Comparison of ENCODE assay signal across 10 cellular contexts in the genomic region with DNA sequence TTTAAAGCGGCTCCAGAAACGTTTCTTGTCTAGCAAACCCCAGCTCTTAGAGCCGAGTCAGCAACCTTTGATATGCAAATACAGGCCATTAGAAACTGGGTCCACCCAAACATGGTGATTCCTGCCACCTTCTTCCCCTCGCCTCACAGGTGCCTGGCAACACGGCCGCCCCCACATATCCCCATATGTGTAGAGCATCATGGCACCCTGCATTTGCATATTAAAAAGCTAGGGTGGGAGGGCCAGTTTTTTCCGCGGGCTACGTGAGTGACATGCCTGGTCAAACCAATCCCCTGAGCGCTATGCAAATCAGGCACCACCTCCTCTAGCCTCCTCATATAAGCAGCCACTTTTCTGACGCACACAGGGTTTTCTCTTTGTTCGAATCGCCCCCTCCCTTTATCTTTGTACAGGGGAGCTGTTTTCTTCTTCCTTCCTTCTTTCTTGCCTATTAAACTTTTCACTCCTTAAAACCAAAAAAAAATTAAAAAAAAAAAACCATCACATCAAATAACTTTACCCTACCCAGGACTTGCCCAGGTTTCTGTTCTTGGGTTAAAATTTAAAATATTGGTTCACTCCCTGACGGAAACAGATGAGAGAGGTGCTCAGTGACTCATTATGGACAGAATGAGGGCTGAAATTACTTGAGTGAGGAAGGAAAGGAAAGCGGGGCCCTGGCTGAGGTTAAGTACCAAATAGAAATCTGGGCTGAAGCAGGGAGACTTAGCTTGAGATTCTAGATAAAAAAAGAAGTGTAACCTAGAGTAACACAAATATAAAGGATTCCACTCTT. TPM values are rescaled to one million over a fixed set of nuclear protein-coding genes. Genes with fewer than 3 reads are reported as not detected.
DNase-seq lines count a peak whose midpoint lies in the region; ATAC-seq, FAIRE-seq and TF ChIP-seq lines count a peak whose summit lies in the region.
"Had no signal": no experiment of that assay in that cellular context is flagged by ENCODE, and none has a peak within 500 bp of the region (broad histone marks: within the 10 kb centered on the region; RNA-seq: fewer than 3 reads in every experiment).

No MANE protein-coding gene starts in this region.

- H3K4me1 ChIP-seq in small intestine (ENCODE audit: control insufficient read depth in 2 of 2, insufficient read depth in 1 of 2, low read depth in 1 of 2, low read length in 1 of 2), result peaks cover 0 to under 1% of the 10 kb centered on the region in 2 donors
- H3K4me1 ChIP-seq in psoas muscle, result peaks cover 36% of the 10 kb centered on the region

- H3K4me3 ChIP-seq in small intestine (ENCODE audit: low read depth in 1 of 2, low read length in 2 of 2) (no peak overlapping the region), psoas muscle (no peak overlapping the region)
- H3K4me3 ChIP-seq: coronary artery had no signal

- TF ChIP-seq CTCF in psoas muscle (IDR thresholded peaks at IDR 0.05), result no peak

- ATAC-seq in psoas muscle (no peak), GM18498 (IDR thresholded peaks at IDR 0.05; ENCODE audit: unreplicated experiment) (no peak)

- intact Hi-C loops in psoas muscle (cut with DNase I), result no loop called here

- FAIRE-seq in GM12891 (lab: Jason Lieb, UNC) (no peak), small intestine (lab: Jason Lieb, UNC) (no peak)
- FAIRE-seq: D721Med had no signal

- H3K9me3 ChIP-seq in small intestine (ENCODE audit: control insufficient read depth, low read depth) (no peaks in the 10 kb centered on the region), psoas muscle (no peaks in the 10 kb centered on the region)

- H3K4me3 Mint-ChIP-seq in T-helper 2 cell treated with Interferon-gamma antibody and Interleukin-4, amounts not matched to agents 5 μg/mL and 100 μg/mL, for 36 hours, result peak overlapping the region; percentile 72
- peak overlapping the region; percentile 76 for H3K4me3 Mint-ChIP-seq in activated naive CD8-positive, alpha-beta T cell

- no peaks in the 10 kb centered on the region for H3K27me3 ChIP-seq in small intestine (ENCODE audit: control insufficient read depth in 2 of 2, insufficient read depth in 2 of 2, low read length in 2 of 2)
- H3K27me3 ChIP-seq in psoas muscle (ENCODE audit: insufficient read depth in 3 of 3, low read length in 2 of 3), result no peaks in the 10 kb centered on the region

- peaks cover 65% of the 10 kb centered on the region for H3K36me3 Mint-ChIP-seq in T-helper 2 cell treated with Interferon-gamma antibody and Interleukin-4, amounts not matched to agents 5 μg/mL and 100 μg/mL, for 36 hours (ENCODE audit: low read depth)
- H3K36me3 Mint-ChIP-seq in activated naive CD8-positive, alpha-beta T cell, result peaks cover 42% of the 10 kb centered on the region

- no peak for DNase-seq in GM12891 (ENCODE audit: insufficient read length, low spot score)
- DNase-seq in T-helper 2 cell treated with Interferon-gamma antibody and Interleukin-4, amounts not matched to agents 5 μg/mL and 100 μg/mL, for 36 hours (ENCODE audit: low spot score), result peak; percentile 70
- peak; percentile 28 for DNase-seq in small intestine
- DNase-seq in HT-29 (ENCODE audit: low spot score), result no peak
- no peak for DNase-seq in psoas muscle
- DNase-seq in NCI-H2171 (lab: John Stamatoyannopoulos, UW), result no peak

- peaks cover 53% of the 10 kb centered on the region for H3K9me3 Mint-ChIP-seq in T-helper 2 cell treated with Interferon-gamma antibody and Interleukin-4, amounts not matched to agents 5 μg/mL and 100 μg/mL, for 36 hours
- H3K9me3 Mint-ChIP-seq in activated naive CD8-positive, alpha-beta T cell (ENCODE audit: low read depth), result peaks cover 4% of the 10 kb centered on the region

- H3K27ac Mint-ChIP-seq in T-helper 2 cell treated with Interferon-gamma antibody and Interleukin-4, amounts not matched to agents 5 μg/mL and 100 μg/mL, for 36 hours, result peak overlapping the region; percentile 85
- peak overlapping the region; percentile 93 for H3K27ac Mint-ChIP-seq in activated naive CD8-positive, alpha-beta T cell

- H3K27ac ChIP-seq in small intestine (ENCODE audit: low read depth in 1 of 2, low read length in 1 of 2) (no peak overlapping the region), psoas muscle (no peak overlapping the region)
- H3K27ac ChIP-seq: coronary artery had no signal

- H3K27me3 Mint-ChIP-seq in T-helper 2 cell treated with Interferon-gamma antibody and Interleukin-4, amounts not matched to agents 5 μg/mL and 100 μg/mL, for 36 hours (ENCODE audit: low read depth), result no peaks in the 10 kb centered on the region
- no peaks in the 10 kb centered on the region for H3K27me3 Mint-ChIP-seq in activated naive CD8-positive, alpha-beta T cell

- peaks cover 44% of the 10 kb centered on the region for H3K4me1 Mint-ChIP-seq in T-helper 2 cell treated with Interferon-gamma antibody and Interleukin-4, amounts not matched to agents 5 μg/mL and 100 μg/mL, for 36 hours (ENCODE audit: low read depth)
- H3K4me1 Mint-ChIP-seq in activated naive CD8-positive, alpha-beta T cell (ENCODE audit: low read depth), result peaks cover 93% of the 10 kb centered on the region

- H3K36me3 ChIP-seq in small intestine (ENCODE audit: control insufficient read depth in 2 of 2, insufficient read depth in 2 of 2, low read length in 2 of 2) (no peaks in the 10 kb centered on the region), psoas muscle (ENCODE audit: insufficient read depth in 1 of 2, low read depth in 1 of 2) (no peaks in the 10 kb centered on the region)

- no peak for TF ChIP-seq POLR2A in GM12891 (IDR thresholded peaks at IDR 0.05; ENCODE audit: low read depth, low read length)

- 76 to 85% (median 76%) methylated on average over 15 of the region's 15 CpGs for WGBS in small intestine, 3 donors
- WGBS in psoas muscle, 3 donors, result 83 to 90% (median 85%) methylated on average over 15 of the region's 15 CpGs

TF ChIP-seq in GM12891, 5 proteins besides CTCF, POLR2A, EP300 and RAD21:
- TF ChIP-seq POU2F2 (IDR thresholded peaks at IDR 0.05; ENCODE audit: low read depth, low read length) (peak; percentile 88; the same call in 1 of the 2 replicates), PAX5 (IDR thresholded peaks at IDR 0.05; ENCODE audit: insufficient read depth, low read length, severe bottlenecking) (no peak)

RNA-seq across cellular contexts. Expression of a gene that starts 59.8 kb away (rescaled TPM):
- polyA plus RNA-seq in GM12891 (2012; ENCODE audit: low read depth, missing spikeins), result 66.7 TPM
- polyA plus RNA-seq in small intestine (10 to 100 TPM; 30.5 to 35.1 (median 30.6) TPM), psoas muscle (10 to 100 TPM; 60.5 to 74.9 (median 74.6) TPM)
- 55.2 and 72.0 TPM in 2 replicates for total RNA-seq in HT-29 (2014; rRNA removed; shearing (Covaris generic))
- 10 to 100 TPM; 41.5 to 60.7 (median 53.9) TPM for total RNA-seq in psoas muscle

Comparison
In these comparisons a context has a peak if more than half of its experiments do, and no peak if none do; other contexts are left out.
1. DNase-seq: peak in T-helper 2 cell treated with Interferon-gamma antibody and Interleukin-4, amounts not matched to agents 5 μg/mL and 100 μg/mL, for 36 hours (single experiment) and small intestine (single experiment); none in GM12891 (single experiment), HT-29 (single experiment), psoas muscle (0 of 2) and NCI-H2171 (single experiment).